Comparison of ENCODE assay signal across 6 cellular contexts in the genomic region with DNA sequence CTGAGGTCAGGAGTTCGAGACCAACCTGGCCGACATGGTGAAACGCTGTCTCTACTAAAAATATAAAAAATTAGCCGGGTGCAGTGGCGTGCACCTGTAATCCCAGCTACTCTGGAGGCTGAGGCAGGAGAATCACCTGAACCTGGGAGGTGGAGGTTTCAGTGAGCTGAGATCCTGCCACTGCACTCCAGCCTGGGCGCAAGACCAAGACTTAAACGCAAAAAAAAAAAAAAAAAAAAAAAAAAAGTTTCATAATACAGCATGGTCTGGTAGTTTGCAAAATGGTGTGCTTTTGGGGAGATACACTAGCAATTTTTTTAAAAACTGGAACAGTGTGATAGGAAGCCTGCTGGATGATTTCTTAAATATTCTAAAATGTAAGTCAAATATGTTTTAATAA. TPM values are rescaled to one million over a fixed set of nuclear protein-coding genes. Genes with fewer than 3 reads are reported as not detected.
"Had no signal": no experiment of that assay in that cellular context is flagged by ENCODE, and none has a peak within 500 bp of the region (broad histone marks: within the 10 kb centered on the region; RNA-seq: fewer than 3 reads in every experiment).

No MANE protein-coding gene starts in this region.

RNA-seq across cellular contexts. Expression of a gene that starts 5.4 kb away (rescaled TPM):
- total RNA-seq: ascending aorta had no signal

RNA-seq across cellular contexts. Expression of a gene that starts 45.5 kb away (rescaled TPM):
- total RNA-seq: activated CD4-positive, alpha-beta memory T cell treated with anti-CD3 and anti-CD28 coated beads, Interleukin-2, amount 10 ng/mL, durations not matched to agents 7 days and 5 days; ascending aorta; fibroblast of villous mesenchyme; natural killer cell had no signal
- polyA plus RNA-seq: esophagus, fibroblast of lung had no signal
